In genomic region chr22:36227396-36227795, GRCh38 we compare ENCODE assay signal across 1 cellular context.
TF ChIP-seq lines count a peak whose summit lies in the region.

No MANE protein-coding gene starts in this region.

TF ChIP-seq in endothelial cell of umbilical vein, 7 proteins besides CTCF, POLR2A, EP300 and RAD21:
- TF ChIP-seq EZH2 (IDR thresholded peaks at IDR 0.05; ENCODE audit: borderline replicate concordance, low read depth, low read length, severe bottlenecking): no peak
- TF ChIP-seq POLR2AphosphoS5 (IDR thresholded peaks at IDR 0.05; ENCODE audit: insufficient read depth, low read depth, low read length): no peak
- TF ChIP-seq MYC (IDR thresholded peaks at IDR 0.05; ENCODE audit: low read depth, low read length): no peak
- TF ChIP-seq JUN (IDR thresholded peaks at IDR 0.05; ENCODE audit: borderline replicate concordance, insufficient read depth, insufficient read length, low read depth): no peak
- no peak for TF ChIP-seq FOS (IDR thresholded peaks at IDR 0.05; ENCODE audit: borderline replicate concordance, insufficient read depth, low read length)
- no peak for TF ChIP-seq MAX (IDR thresholded peaks at IDR 0.05; ENCODE audit: insufficient read depth, insufficient read length)
- TF ChIP-seq GATA2 (IDR thresholded peaks at IDR 0.05; ENCODE audit: insufficient read depth, insufficient read length, low read depth, low read length): no peak
